Comparison of ENCODE assay signal across 9 cellular contexts in the genomic region with DNA sequence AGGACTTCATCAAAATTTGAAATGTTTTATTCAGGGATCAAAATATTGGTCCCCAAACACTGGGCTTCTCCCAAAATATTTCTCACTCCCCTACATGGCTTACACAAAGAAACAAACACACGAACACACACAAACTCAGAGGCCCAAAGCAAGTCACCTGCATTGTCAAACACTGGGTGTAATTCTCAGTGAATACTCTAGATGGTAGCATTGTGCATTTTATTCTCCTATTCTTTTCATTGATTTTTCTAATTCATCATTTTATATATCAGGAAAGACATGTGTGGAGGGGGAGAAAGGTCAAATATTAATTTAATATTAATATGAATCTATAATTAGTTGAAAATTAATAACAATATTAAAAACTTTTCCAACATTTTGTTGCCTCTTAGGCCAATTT.
DNase-seq lines count a peak whose midpoint lies in the region; ATAC-seq, FAIRE-seq and TF ChIP-seq lines count a peak whose summit lies in the region.
"Had no signal": no experiment of that assay in that cellular context is flagged by ENCODE, and none has a peak within 500 bp of the region (broad histone marks: within the 10 kb centered on the region; RNA-seq: fewer than 3 reads in every experiment).

No MANE protein-coding gene starts in this region.

- H3K36me3 Mint-ChIP-seq in activated T-helper 1 cell treated with anti-CD3 and anti-CD28 coated beads, Interleukin-12 subunit alpha, Interleukin-12 subunit beta, Interleukin-2, Interleukin-4 antibody, amounts not matched to agents 30 ng/mL and 10 ng/mL and 1 ng/mL, durations not matched to agents 14 hours and 24 hours and 36 hours (ENCODE audit: low read depth): no peaks in the 10 kb centered on the region
- H3K36me3 Mint-ChIP-seq: naive thymus-derived CD4-positive, alpha-beta T cell had no signal

- no peak overlapping the region for H3K27ac Mint-ChIP-seq in activated T-helper 1 cell treated with anti-CD3 and anti-CD28 coated beads, Interleukin-12 subunit alpha, Interleukin-12 subunit beta, Interleukin-2, Interleukin-4 antibody, amounts not matched to agents 30 ng/mL and 10 ng/mL and 1 ng/mL, durations not matched to agents 14 hours and 24 hours and 36 hours
- H3K27ac Mint-ChIP-seq: naive thymus-derived CD4-positive, alpha-beta T cell had no signal

- H3K9me1 ChIP-seq in K562 (ENCODE audit: control insufficient read depth, insufficient read depth, low read length): no peaks in the 10 kb centered on the region

- H3K4me3 Mint-ChIP-seq in activated T-helper 1 cell treated with anti-CD3 and anti-CD28 coated beads, Interleukin-12 subunit alpha, Interleukin-12 subunit beta, Interleukin-2, Interleukin-4 antibody, amounts not matched to agents 30 ng/mL and 10 ng/mL and 1 ng/mL, durations not matched to agents 14 hours and 24 hours and 36 hours: no peak overlapping the region
- H3K4me3 Mint-ChIP-seq: naive thymus-derived CD4-positive, alpha-beta T cell had no signal

- BruUV-seq in K562 (replicated peaks; lab: Mats Ljungman, UMichigan): no TSS peak

- intact Hi-C loops in K562 (cut with micrococcal nuclease): loop anchor here (2.0 to 10.0 kb wide), 2 partner anchors 162 to 256 kb away; no protein-coding TSS in a partner anchor
- intact Hi-C loops in right lobe of liver (cut with DNase I): no loop called here
- intact Hi-C loops in activated T-helper 1 cell treated with anti-CD3 and anti-CD28 coated beads, Interleukin-12 subunit alpha, Interleukin-12 subunit beta, Interleukin-2, Interleukin-4 antibody, amounts not matched to agents 30 ng/mL and 10 ng/mL and 1 ng/mL, durations not matched to agents 14 hours and 24 hours and 36 hours (cut with micrococcal nuclease): loop anchor here (1.0 kb wide), 1 partner anchor 124 kb away; a partner anchor contains a TSS

- no peaks in the 10 kb centered on the region for H3K79me2 ChIP-seq in K562 (ENCODE audit: control insufficient read depth, insufficient read depth, low read length)

- POLR2A ChIA-PET in K562 (lab: Yijun Ruan, JAX): no interaction called here

- TF ChIP-seq RAD21 in K562 (CRISPR knock-in tag; conservative IDR thresholded peaks at IDR 0.05 in 1 of 2, IDR thresholded peaks at IDR 0.05 in 1 of 2): peak in 1 of 2 experiments; percentile 31; a peak in 1 of 4 replicates

- TF ChIP-seq POLR2A in K562 (conservative IDR thresholded peaks at IDR 0.05) (no peak), right lobe of liver (IDR thresholded peaks at IDR 0.05) (no peak)

- H3K36me3 ChIP-seq in GM06990 (ENCODE audit: control insufficient read depth, insufficient read depth, low read length) (no peaks in the 10 kb centered on the region), K562 (ENCODE audit: control insufficient read depth, insufficient read depth, low read length) (no peaks in the 10 kb centered on the region), right lobe of liver (no peaks in the 10 kb centered on the region)

- in situ Hi-C loops in K562 (cut with MboI): no loop called here

- CTCF ChIA-PET in K562 (lab: Yijun Ruan, JAX; ENCODE audit: low intra/inter-chr PET ratio): interaction anchor here (0.6 to 1.1 kb wide), 2 partner anchors 126 to 256 kb away, joined by 3 to 6 read pairs; no protein-coding TSS in a partner anchor

- FAIRE-seq in K562 (lab: Jason Lieb, UNC): peak; percentile 60

- H3K4me1 ChIP-seq in K562 (replicated peaks in 1 of 2; ENCODE audit: control insufficient read depth in 2 of 2, insufficient read depth in 2 of 2, low read length in 2 of 2) (no peaks in the 10 kb centered on the region), right lobe of liver (no peaks in the 10 kb centered on the region)

- H3K4me2 ChIP-seq in K562 (ENCODE audit: insufficient read depth, low read length): no peak overlapping the region

- peak; percentile 48 for TF ChIP-seq CTCF in GM06990 (IDR thresholded peaks at IDR 0.05; ENCODE audit: insufficient read depth, low read length, poor library complexity, severe bottlenecking)
- TF ChIP-seq CTCF in K562 (IDR thresholded peaks at IDR 0.05 in 2 of 3, conservative IDR thresholded peaks at IDR 0.05 in 1 of 3; ENCODE audit: insufficient read depth in 2 of 3, low read depth in 1 of 3, low read length in 3 of 3): peak in 2 of 3 experiments; percentile 11 to 49; a peak in 3 of 6 replicates
- peak; percentile 70 to 75 (median 74) for TF ChIP-seq CTCF in right lobe of liver (IDR thresholded peaks at IDR 0.05)

- 0% methylated on average over 1 of the region's 1 CpG for WGBS in K562 (ENCODE audit: insufficient coverage, low coverage, missing lambda C conversion rate)
- WGBS in right lobe of liver (ENCODE audit: insufficient coverage, low coverage, low lambda C conversion rate, missing lambda C conversion rate): 10% methylated on average over 1 of the region's 1 CpG

- H4K20me1 ChIP-seq in K562 (replicated peaks; ENCODE audit: control insufficient read depth, insufficient read depth, low read length): no peaks in the 10 kb centered on the region

- no peak for ATAC-seq in K562
- peak; percentile 59 to 71 (median 64) for ATAC-seq in right lobe of liver
- no peak for ATAC-seq in GM19397 (IDR thresholded peaks at IDR 0.05; ENCODE audit: unreplicated experiment)
- ATAC-seq: naive thymus-derived CD4-positive, alpha-beta T cell had no signal

- H3K27ac ChIP-seq in K562 (ENCODE audit: extremely low read depth, low read depth, low read length): no peak overlapping the region
- H3K27ac ChIP-seq in right lobe of liver: no peak overlapping the region
- H3K27ac ChIP-seq: SK-N-MC had no signal

- H3K9me3 Mint-ChIP-seq in activated T-helper 1 cell treated with anti-CD3 and anti-CD28 coated beads, Interleukin-12 subunit alpha, Interleukin-12 subunit beta, Interleukin-2, Interleukin-4 antibody, amounts not matched to agents 30 ng/mL and 10 ng/mL and 1 ng/mL, durations not matched to agents 14 hours and 24 hours and 36 hours: no peaks in the 10 kb centered on the region

- H3K27me3 ChIP-seq in GM06990 (replicated peaks; ENCODE audit: control insufficient read depth, insufficient read depth, low read length) (no peaks in the 10 kb centered on the region), K562 (ENCODE audit: control insufficient read depth in 2 of 2, insufficient read depth in 2 of 2, low read length in 2 of 2) (no peaks in the 10 kb centered on the region), right lobe of liver (no peaks in the 10 kb centered on the region)

- H3K9ac ChIP-seq in K562 (ENCODE audit: insufficient read depth in 1 of 2, low read depth in 2 of 2, low read length in 2 of 2): no peak overlapping the region

- TF ChIP-seq EP300 in K562 (IDR thresholded peaks at IDR 0.05; ENCODE audit: low read length): no peak

- DNase-seq in GM06990 (ENCODE audit: extremely low read depth, insufficient read length) (no peak), HT-29 (ENCODE audit: low spot score) (peak; percentile 55), K562 (ENCODE audit: extremely low read depth in 1 of 4, low spot score in 3 of 4) (peak; percentile 2 to 16 (median 10)), right lobe of liver (no peak), NK-92 (lab: John Stamatoyannopoulos, UW; ENCODE audit: unreplicated experiment) (no peak)
- DNase-seq in activated T-helper 1 cell treated with anti-CD3 and anti-CD28 coated beads, Interleukin-12 subunit alpha, Interleukin-12 subunit beta, Interleukin-2, Interleukin-4 antibody, amounts not matched to agents 30 ng/mL and 10 ng/mL and 1 ng/mL, durations not matched to agents 14 hours and 24 hours and 36 hours (ENCODE audit: low spot score): no peak

- H3K27me3 Mint-ChIP-seq in activated T-helper 1 cell treated with anti-CD3 and anti-CD28 coated beads, Interleukin-12 subunit alpha, Interleukin-12 subunit beta, Interleukin-2, Interleukin-4 antibody, amounts not matched to agents 30 ng/mL and 10 ng/mL and 1 ng/mL, durations not matched to agents 14 hours and 24 hours and 36 hours (ENCODE audit: insufficient read depth): peaks cover 2% of the 10 kb centered on the region

- H3K4me3 ChIP-seq in GM06990 (replicated peaks; ENCODE audit: low read depth, low read length) (no peak overlapping the region), K562 (no peak overlapping the region), right lobe of liver (no peak overlapping the region)
- H3K4me3 ChIP-seq: SK-N-MC had no signal

- H3K9me3 ChIP-seq in K562 (replicated peaks; ENCODE audit: control insufficient read depth, insufficient read depth, low read depth, low read length) (no peaks in the 10 kb centered on the region), right lobe of liver (no peaks in the 10 kb centered on the region)

- H2AFZ ChIP-seq in K562 (ENCODE audit: low read depth, low read length): no peak overlapping the region

- no peaks in the 10 kb centered on the region for H3K4me1 Mint-ChIP-seq in activated T-helper 1 cell treated with anti-CD3 and anti-CD28 coated beads, Interleukin-12 subunit alpha, Interleukin-12 subunit beta, Interleukin-2, Interleukin-4 antibody, amounts not matched to agents 30 ng/mL and 10 ng/mL and 1 ng/mL, durations not matched to agents 14 hours and 24 hours and 36 hours (ENCODE audit: low read depth)
- H3K4me1 Mint-ChIP-seq: naive thymus-derived CD4-positive, alpha-beta T cell had no signal

TF ChIP-seq in K562, 482 proteins besides CTCF, POLR2A, EP300 and RAD21:
- TF ChIP-seq HSF4 (CRISPR knock-in tag; IDR thresholded peaks at IDR 0.05; ENCODE audit: borderline replicate concordance) (no peak), ZNF766 (CRISPR knock-in tag; conservative IDR thresholded peaks at IDR 0.05) (no peak)
TF ChIP-seq in K562: peak in this region for 0.

Comparison
In these comparisons a context has a peak if more than half of its experiments do, and no peak if none do; other contexts are left out.
1. DNase-seq: peak in HT-29 (single experiment) and K562 (4 of 4); none in GM06990 (single experiment), right lobe of liver (0 of 3), activated T-helper 1 cell treated with anti-CD3 and anti-CD28 coated beads, Interleukin-12 subunit alpha, Interleukin-12 subunit beta, Interleukin-2, Interleukin-4 antibody, amounts not matched to agents 30 ng/mL and 10 ng/mL and 1 ng/mL, durations not matched to agents 14 hours and 24 hours and 36 hours (single experiment) and NK-92 (single experiment).
2. ATAC-seq: peak in right lobe of liver (4 of 4); none in K562 (single experiment) and GM19397 (single experiment).
3. intact Hi-C loops: an anchor here in K562 (2.0 to 10.0 kb wide) and activated T-helper 1 cell treated with anti-CD3 and anti-CD28 coated beads, Interleukin-12 subunit alpha, Interleukin-12 subunit beta, Interleukin-2, Interleukin-4 antibody, amounts not matched to agents 30 ng/mL and 10 ng/mL and 1 ng/mL, durations not matched to agents 14 hours and 24 hours and 36 hours (1.0 kb wide); none called in right lobe of liver.
4. Peak in every context shown above with its lines, with median percentiles within 50 percentile points of each other: CTCF ChIP-seq.